8 cellular contexts compared by ENCODE assay signal in genomic region chr6:167141667-167142432, GRCh38. TPM values are rescaled to one million over a fixed set of nuclear protein-coding genes. Genes with fewer than 3 reads are reported as not detected.
DNase-seq lines count a peak whose midpoint lies in the region; ATAC-seq, FAIRE-seq and TF ChIP-seq lines count a peak whose summit lies in the region.

No MANE protein-coding gene starts in this region.

- H3K4me2 ChIP-seq in SK-N-SH, result no peak overlapping the region

- no peaks in the 10 kb centered on the region for H3K36me3 Mint-ChIP-seq in CD8-positive, alpha-beta T cell

- H3K27ac ChIP-seq in CD8-positive, alpha-beta T cell (ENCODE audit: low read depth, low read length), result no peak overlapping the region
- no peak overlapping the region for H3K27ac ChIP-seq in SK-N-SH (ENCODE audit: low read depth in 2 of 2, low read length in 1 of 2)

- peak; percentile 71 for ATAC-seq in CD8-positive, alpha-beta T cell
- ATAC-seq in GM19351 (IDR thresholded peaks at IDR 0.05; ENCODE audit: unreplicated experiment), result peak; percentile 78

- no peaks in the 10 kb centered on the region for H3F3A ChIP-seq in SK-N-SH (replicated peaks; ENCODE audit: insufficient read depth)

- peak; percentile 72 for TF ChIP-seq CTCF in CD8-positive, alpha-beta T cell (IDR thresholded peaks at IDR 0.05)
- TF ChIP-seq CTCF in SK-N-SH (IDR thresholded peaks at IDR 0.05), result peak; percentile 58

- H3K9ac ChIP-seq in SK-N-SH, result no peak overlapping the region

- no peaks in the 10 kb centered on the region for H3K36me3 ChIP-seq in CD8-positive, alpha-beta T cell (ENCODE audit: insufficient read depth, low read length)
- H3K36me3 ChIP-seq in SK-N-SH (replicated peaks in 1 of 2; ENCODE audit: control insufficient read depth in 1 of 2, insufficient read depth in 2 of 2, low read length in 1 of 2), result no peaks in the 10 kb centered on the region

- no peaks in the 10 kb centered on the region for H3K9me3 Mint-ChIP-seq in CD8-positive, alpha-beta T cell

- no peak for FAIRE-seq in RCC 7860 (lab: Jason Lieb, UNC)

- H3K27ac Mint-ChIP-seq in CD8-positive, alpha-beta T cell, result no peak overlapping the region

- WGBS in SK-N-SH (ENCODE audit: low lambda C conversion rate), result 43% methylated on average over 15 of the region's 18 CpGs

- H3K4me1 Mint-ChIP-seq in CD8-positive, alpha-beta T cell (ENCODE audit: low read depth), result peaks cover 16% of the 10 kb centered on the region

- H3K4me3 Mint-ChIP-seq in CD8-positive, alpha-beta T cell, result no peak overlapping the region

- no peaks in the 10 kb centered on the region for H3K9me3 ChIP-seq in CD8-positive, alpha-beta T cell (ENCODE audit: low read length)
- no peaks in the 10 kb centered on the region for H3K9me3 ChIP-seq in SK-N-SH

- H3K9me2 ChIP-seq in SK-N-SH, result no peaks in the 10 kb centered on the region

- no peaks in the 10 kb centered on the region for H4K20me1 ChIP-seq in SK-N-SH (ENCODE audit: insufficient read depth)

- no peaks in the 10 kb centered on the region for H3K4me1 ChIP-seq in CD8-positive, alpha-beta T cell (ENCODE audit: insufficient read depth, low read length)
- peaks cover 0 to 3% of the 10 kb centered on the region in 2 experiments; a peak in 1 of 4 replicates for H3K4me1 ChIP-seq in SK-N-SH (ENCODE audit: control insufficient read depth in 1 of 2, insufficient read depth in 2 of 2, low read depth in 1 of 2, low read length in 1 of 2)

- H3K79me2 ChIP-seq in SK-N-SH (ENCODE audit: insufficient read depth), result no peaks in the 10 kb centered on the region

- DNase-seq in CD8-positive, alpha-beta T cell, result peak in 5 of 7 experiments; percentile 7 to 66 (median 37)
- DNase-seq in HT-29 (ENCODE audit: low spot score) (peak; percentile 68), SK-N-SH (peak; percentile 90), astrocyte of the hippocampus (ENCODE audit: low read depth, low spot score) (peak; percentile 77), kidney tubule cell (ENCODE audit: low spot score) (peak; percentile 62), RCC 7860 (ENCODE audit: low spot score) (no peak)
- DNase-seq in stimulated activated CD4-positive, alpha-beta T cell treated with anti-CD3 and anti-CD28 coated beads, TNF-alpha, amount 100 ng/mL, for 24 hours (ENCODE audit: low read depth in 3 of 3), result peak; percentile 20 to 47 (median 24)

- H3K27me3 Mint-ChIP-seq in CD8-positive, alpha-beta T cell (ENCODE audit: low read depth), result peaks cover 8% of the 10 kb centered on the region

- TF ChIP-seq RAD21 in SK-N-SH (IDR thresholded peaks at IDR 0.05; ENCODE audit: low read length), result peak; percentile 97

- POLR2A ChIA-PET in CD8-positive, alpha-beta T cell (lab: Charles Lee), result interaction anchor here (1.2 to 1.4 kb wide), 2 partner anchors 129 to 142 kb away, joined by 3 read pairs; partner anchors contain the start of gene CEP43
- POLR2A ChIA-PET in SK-N-SH (lab: Yijun Ruan, JAX), result interaction anchor here (0.6 kb wide), 1 partner anchor 363 kb away, joined by 5 read pairs; no protein-coding TSS in a partner anchor

- no peak for TF ChIP-seq EP300 in SK-N-SH (IDR thresholded peaks at IDR 0.05; ENCODE audit: borderline replicate concordance in 1 of 2, low read depth in 1 of 2, low read length in 1 of 2)

- no peaks in the 10 kb centered on the region for H3K27me3 ChIP-seq in CD8-positive, alpha-beta T cell (ENCODE audit: insufficient read depth, low read length)
- H3K27me3 ChIP-seq in SK-N-SH (ENCODE audit: insufficient read depth), result 0 out of 2 replicates have a peak, but pooled peaks cover 5% of the 10 kb centered on the region

- CTCF ChIA-PET in CD8-positive, alpha-beta T cell (lab: Charles Lee), result interaction anchor here (0.6 to 5.9 kb wide), 18 partner anchors 9 to 367 kb away, joined by 3 to 33 read pairs (median 4); partner anchors contain the start of gene CEP43
- CTCF ChIA-PET in SK-N-SH (lab: Yijun Ruan, JAX), result interaction anchor here (0.5 to 7.6 kb wide), 52 partner anchors 9 to 866 kb away, joined by 3 to 79 read pairs (median 4); partner anchors contain the start of genes CCR6, CEP43 and RNASET2

- H2AFZ ChIP-seq in SK-N-SH (ENCODE audit: low read depth), result no peak overlapping the region

- no peak overlapping the region for H3K4me3 ChIP-seq in CD8-positive, alpha-beta T cell (ENCODE audit: low read depth, low read length)
- H3K4me3 ChIP-seq in SK-N-SH (ENCODE audit: low read depth in 2 of 2, low read length in 1 of 2), result no peak overlapping the region; a peak in 1 of 4 replicates

- intact Hi-C loops in CD8-positive, alpha-beta T cell (cut with DNase I, micrococcal nuclease), result loop anchor here (1.0 to 5.0 kb wide), 6 partner anchors 65 to 367 kb away; partner anchors contain the start of gene CEP43 (in 2 of the 2)

TF ChIP-seq in SK-N-SH, 30 proteins besides CTCF, POLR2A, EP300 and RAD21:
- TF ChIP-seq SMC3 (IDR thresholded peaks at IDR 0.05; ENCODE audit: low read depth, low read length) (peak; percentile 91), TAF1 (IDR thresholded peaks at IDR 0.05; ENCODE audit: borderline replicate concordance, low read depth, low read length) (no peak), ELF1 (IDR thresholded peaks at IDR 0.05) (no peak), NFIC (IDR thresholded peaks at IDR 0.05; ENCODE audit: borderline replicate concordance) (no peak), NRF1 (IDR thresholded peaks at IDR 0.05; ENCODE audit: low read depth, low read length) (peak; percentile 18; the same call in 1 of the 2 replicates), YY1 (IDR thresholded peaks at IDR 0.05; ENCODE audit: low read depth) (no peak), FOXM1 (IDR thresholded peaks at IDR 0.05; ENCODE audit: low read depth) (no peak), MXI1 (IDR thresholded peaks at IDR 0.05; ENCODE audit: low read depth, low read length) (peak; percentile 30; the same call in 1 of the 2 replicates)
TF ChIP-seq in SK-N-SH: peak in this region for 3.

RNA-seq across cellular contexts. Expression of gene GPR31, which starts 15.9 kb away (rescaled TPM):
- total RNA-seq in CD8-positive, alpha-beta T cell, result not detected
- total RNA-seq in HT-29 (2014; rRNA removed; shearing (Covaris generic)), result not detected in 2 replicates
- polyA plus RNA-seq in SK-N-SH (2012; rRNA removed), result not detected in 2 replicates
- polyA plus RNA-seq in SK-N-SH (2012; cell fraction: cytosol; rRNA removed), result not detected in 2 replicates
- polyA plus RNA-seq in SK-N-SH (2012; cell fraction: nucleus; rRNA removed), result not detected in 2 replicates

RNA-seq across cellular contexts. Expression of gene CCR6, which starts 19.0 kb away (rescaled TPM):
- total RNA-seq in CD8-positive, alpha-beta T cell, result 10 to 100 TPM in 1 of 2 experiments, 1 to 10 TPM in 1; 7.6 to 10.3 TPM
- total RNA-seq in HT-29 (2014; rRNA removed; shearing (Covaris generic)), result 0.05 TPM in 1 of 2 replicates, not detected in the other
- not detected in 2 replicates for polyA plus RNA-seq in SK-N-SH (2012; rRNA removed)
- polyA plus RNA-seq in SK-N-SH (2012; cell fraction: cytosol; rRNA removed), result not detected in 2 replicates
- polyA plus RNA-seq in SK-N-SH (2012; cell fraction: nucleus; rRNA removed), result not detected in 2 replicates
